ENCODE assay signal across 1 cellular context in genomic region chr16:8849411-8850011, GRCh38.
TF ChIP-seq lines count a peak whose summit lies in the region.

No MANE protein-coding gene starts in this region.

TF ChIP-seq in SK-N-SH, 30 proteins besides CTCF, POLR2A, EP300 and RAD21:
- TF ChIP-seq, protein P1, sequence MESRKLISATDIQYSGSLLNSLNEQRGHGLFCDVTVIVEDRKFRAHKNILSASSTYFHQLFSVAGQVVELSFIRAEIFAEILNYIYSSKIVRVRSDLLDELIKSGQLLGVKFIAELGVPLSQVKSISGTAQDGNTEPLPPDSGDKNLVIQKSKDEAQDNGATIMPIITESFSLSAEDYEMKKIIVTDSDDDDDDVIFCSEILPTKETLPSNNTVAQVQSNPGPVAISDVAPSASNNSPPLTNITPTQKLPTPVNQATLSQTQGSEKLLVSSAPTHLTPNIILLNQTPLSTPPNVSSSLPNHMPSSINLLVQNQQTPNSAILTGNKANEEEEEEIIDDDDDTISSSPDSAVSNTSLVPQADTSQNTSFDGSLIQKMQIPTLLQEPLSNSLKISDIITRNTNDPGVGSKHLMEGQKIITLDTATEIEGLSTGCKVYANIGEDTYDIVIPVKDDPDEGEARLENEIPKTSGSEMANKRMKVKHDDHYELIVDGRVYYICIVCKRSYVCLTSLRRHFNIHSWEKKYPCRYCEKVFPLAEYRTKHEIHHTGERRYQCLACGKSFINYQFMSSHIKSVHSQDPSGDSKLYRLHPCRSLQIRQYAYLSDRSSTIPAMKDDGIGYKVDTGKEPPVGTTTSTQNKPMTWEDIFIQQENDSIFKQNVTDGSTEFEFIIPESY (IDR thresholded peaks at IDR 0.05; ENCODE audit: borderline replicate concordance, low read depth): no peak
- TF ChIP-seq, protein P2, sequence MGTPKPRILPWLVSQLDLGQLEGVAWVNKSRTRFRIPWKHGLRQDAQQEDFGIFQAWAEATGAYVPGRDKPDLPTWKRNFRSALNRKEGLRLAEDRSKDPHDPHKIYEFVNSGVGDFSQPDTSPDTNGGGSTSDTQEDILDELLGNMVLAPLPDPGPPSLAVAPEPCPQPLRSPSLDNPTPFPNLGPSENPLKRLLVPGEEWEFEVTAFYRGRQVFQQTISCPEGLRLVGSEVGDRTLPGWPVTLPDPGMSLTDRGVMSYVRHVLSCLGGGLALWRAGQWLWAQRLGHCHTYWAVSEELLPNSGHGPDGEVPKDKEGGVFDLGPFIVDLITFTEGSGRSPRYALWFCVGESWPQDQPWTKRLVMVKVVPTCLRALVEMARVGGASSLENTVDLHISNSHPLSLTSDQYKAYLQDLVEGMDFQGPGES (IDR thresholded peaks at IDR 0.05; ENCODE audit: low read depth, low read length): no peak
- TF ChIP-seq RFX5 (IDR thresholded peaks at IDR 0.05; ENCODE audit: low read length): no peak
- TF ChIP-seq SMC3 (IDR thresholded peaks at IDR 0.05; ENCODE audit: low read depth, low read length): no peak
- TF ChIP-seq FOSL2 (IDR thresholded peaks at IDR 0.05; ENCODE audit: borderline replicate concordance, low read depth): no peak
- TF ChIP-seq TEAD4 (IDR thresholded peaks at IDR 0.05; ENCODE audit: borderline replicate concordance, insufficient read depth): no peak
- no peak for TF ChIP-seq MEF2A (IDR thresholded peaks at IDR 0.05; ENCODE audit: borderline replicate concordance, low read depth)
- no peak for TF ChIP-seq YY1 (IDR thresholded peaks at IDR 0.05; ENCODE audit: low read depth)
- TF ChIP-seq NFIC (IDR thresholded peaks at IDR 0.05; ENCODE audit: borderline replicate concordance): no peak
- TF ChIP-seq GATA2 (CRISPR knock-in tag; IDR thresholded peaks at IDR 0.05): no peak
- TF ChIP-seq JUND (IDR thresholded peaks at IDR 0.05): no peak
- no peak for TF ChIP-seq NRF1 (IDR thresholded peaks at IDR 0.05; ENCODE audit: low read depth, low read length)
- no peak for TF ChIP-seq GABPA (IDR thresholded peaks at IDR 0.05; ENCODE audit: low read depth)
- no peak for TF ChIP-seq TCF12 (IDR thresholded peaks at IDR 0.05)
- TF ChIP-seq FOXM1 (IDR thresholded peaks at IDR 0.05; ENCODE audit: low read depth): no peak
- TF ChIP-seq, protein P3, sequence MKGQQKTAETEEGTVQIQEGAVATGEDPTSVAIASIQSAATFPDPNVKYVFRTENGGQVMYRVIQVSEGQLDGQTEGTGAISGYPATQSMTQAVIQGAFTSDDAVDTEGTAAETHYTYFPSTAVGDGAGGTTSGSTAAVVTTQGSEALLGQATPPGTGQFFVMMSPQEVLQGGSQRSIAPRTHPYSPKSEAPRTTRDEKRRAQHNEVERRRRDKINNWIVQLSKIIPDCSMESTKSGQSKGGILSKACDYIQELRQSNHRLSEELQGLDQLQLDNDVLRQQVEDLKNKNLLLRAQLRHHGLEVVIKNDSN (IDR thresholded peaks at IDR 0.05; ENCODE audit: borderline replicate concordance, low read depth): no peak
- TF ChIP-seq FOXJ3 (CRISPR knock-in tag; IDR thresholded peaks at IDR 0.05): no peak
